8 cellular contexts compared by ENCODE assay signal in genomic region chr20:33685328-33686007, GRCh38. TPM values are rescaled to one million over a fixed set of nuclear protein-coding genes. Genes with fewer than 3 reads are reported as not detected.
DNase-seq lines count a peak whose midpoint lies in the region; TF ChIP-seq lines count a peak whose summit lies in the region.

No MANE protein-coding gene starts in this region.

- no peaks in the 10 kb centered on the region for H3K27me3 ChIP-seq in H9 (ENCODE audit: insufficient read depth, low read length)

- peak overlapping the region; percentile 5 for H3K18ac ChIP-seq in H9 (ENCODE audit: insufficient read length, low read depth, low read length)

- no CpG with 5 or more reads among the region's 39 CpGs for WGBS in H9 (ENCODE audit: extremely low coverage, insufficient read length, low lambda C conversion rate)

- H4K8ac ChIP-seq in H9 (replicated peaks; ENCODE audit: insufficient read length, low read depth, low read length) = no peak overlapping the region

- no peak overlapping the region for H3T11ph ChIP-seq in H9 (ENCODE audit: low read length)

- no peak overlapping the region for H2AFZ ChIP-seq in H9 (ENCODE audit: low read length)

- H3K79me2 ChIP-seq in H9 (ENCODE audit: insufficient read depth, low read length) = peaks cover 7% of the 10 kb centered on the region; the same call in 1 of the 2 replicates

- H4K20me1 ChIP-seq in H9 (ENCODE audit: control insufficient read depth, insufficient read depth, insufficient read length) = no peaks in the 10 kb centered on the region

- H3K9me3 Mint-ChIP-seq in H9 (no peaks in the 10 kb centered on the region), endothelial cell (ENCODE audit: unreplicated experiment) (no peaks in the 10 kb centered on the region), osteocyte (ENCODE audit: unreplicated experiment) (no peaks in the 10 kb centered on the region)

- H3K27ac ChIP-seq in H9 (ENCODE audit: insufficient read length, low read depth, low read length) = no peak overlapping the region

- no peak overlapping the region for H2BK12ac ChIP-seq in H9 (ENCODE audit: insufficient read length, low read depth, low read length)

- H4K5ac ChIP-seq in H9 (ENCODE audit: insufficient read length, low read depth, low read length) = no peak overlapping the region

- H3K9ac ChIP-seq in H9 (ENCODE audit: extremely low read depth, insufficient read length, low read length) = peak overlapping the region; percentile 53

- H3K9me3 ChIP-seq in H9 (ENCODE audit: control insufficient read depth, low read depth, low read length) = no peaks in the 10 kb centered on the region

- H3K36me3 Mint-ChIP-seq in H9 (ENCODE audit: insufficient read depth in 1 of 3, low read depth in 3 of 3) = peaks cover 1 to 21% (median 6%) of the 10 kb centered on the region in 3 experiments; a peak in 5 of 7 replicates
- H3K36me3 Mint-ChIP-seq in endothelial cell (ENCODE audit: low read depth, unreplicated experiment) = no peaks in the 10 kb centered on the region
- no peaks in the 10 kb centered on the region for H3K36me3 Mint-ChIP-seq in osteocyte (ENCODE audit: unreplicated experiment)

- peak overlapping the region; percentile 67 for H3K4me2 ChIP-seq in H9 (ENCODE audit: insufficient read depth, insufficient read length, low read length)

- no peaks in the 10 kb centered on the region for H3K79me1 ChIP-seq in H9 (ENCODE audit: insufficient read depth, low read depth, low read length, poor library complexity, severe bottlenecking)

- H3K27me3 Mint-ChIP-seq in H9 (ENCODE audit: low read depth) (peaks cover 39% of the 10 kb centered on the region), endothelial cell (ENCODE audit: unreplicated experiment) (peaks cover 3% of the 10 kb centered on the region), osteocyte (ENCODE audit: unreplicated experiment) (no peaks in the 10 kb centered on the region)

- TF ChIP-seq CTCF in H9 (conservative IDR thresholded peaks at IDR 0.05) = 0 out of 3 replicates have a peak, but pooled peaks have one; percentile 8
- no peak for TF ChIP-seq CTCF in endothelial cell (IDR thresholded peaks at IDR 0.05; ENCODE audit: unreplicated experiment)
- TF ChIP-seq CTCF in osteocyte (IDR thresholded peaks at IDR 0.05) = no peak

- H3K4me3 Mint-ChIP-seq in H9 (peak overlapping the region; percentile 86 to 92), endothelial cell (ENCODE audit: unreplicated experiment) (peak overlapping the region; percentile 83), osteocyte (ENCODE audit: unreplicated experiment) (peak overlapping the region; percentile 64)

- H2BK5ac ChIP-seq in H9 (ENCODE audit: insufficient read length, low read length) = no peak overlapping the region

- H3K27ac Mint-ChIP-seq in H9 = peak overlapping the region; percentile 76 to 95 (median 94); a peak in 4 of 7 replicates
- no peak overlapping the region for H3K27ac Mint-ChIP-seq in endothelial cell (ENCODE audit: unreplicated experiment)
- peak overlapping the region; percentile 50 for H3K27ac Mint-ChIP-seq in osteocyte (ENCODE audit: unreplicated experiment)

- no peak overlapping the region for H4K91ac ChIP-seq in H9 (ENCODE audit: insufficient read length, low read depth, low read length)

- H3K4ac ChIP-seq in H9 (ENCODE audit: low read depth, low read length) = no peak overlapping the region

- no peaks in the 10 kb centered on the region for H3K4me1 ChIP-seq in H9 (ENCODE audit: insufficient read depth, low read length)

- peak overlapping the region; percentile 51 for H3K14ac ChIP-seq in H9 (ENCODE audit: insufficient read depth, low read length)

- no peak overlapping the region for H2BK20ac ChIP-seq in H9 (ENCODE audit: low read depth, low read length, poor library complexity, severe bottlenecking)

- H3K4me1 Mint-ChIP-seq in H9 (peaks cover 31 to 35% of the 10 kb centered on the region in 2 experiments), endothelial cell (ENCODE audit: unreplicated experiment) (peaks cover 7% of the 10 kb centered on the region), osteocyte (ENCODE audit: unreplicated experiment) (peaks cover 34% of the 10 kb centered on the region)

- peaks cover 10% of the 10 kb centered on the region for H3K23me2 ChIP-seq in H9 (ENCODE audit: insufficient read length, low read depth, low read length, poor library complexity, severe bottlenecking)

- no peak overlapping the region for H3K23ac ChIP-seq in H9 (ENCODE audit: insufficient read length, low read depth, low read length)

- no peak overlapping the region for H2BK15ac ChIP-seq in H9 (ENCODE audit: low read depth, low read length)

- no peak overlapping the region for H2AK5ac ChIP-seq in H9 (ENCODE audit: insufficient read length, low read length)

- no peak overlapping the region for H2BK120ac ChIP-seq in H9 (ENCODE audit: low read depth, low read length, poor library complexity, severe bottlenecking)

- peak; percentile 86 for DNase-seq in activated CD8-positive, alpha-beta memory T cell treated with anti-CD3 and anti-CD28 coated beads for 24 hours
- DNase-seq in activated CD8-positive, alpha-beta memory T cell treated with anti-CD3 and anti-CD28 coated beads, Interleukin-2, amount 50 U/mL, for 4 hours = no peak
- peak; percentile 82 for DNase-seq in H9
- peak; percentile 53 for DNase-seq in M059J (ENCODE audit: low read depth)
- peak; percentile 44 for DNase-seq in T-helper 22 cell (ENCODE audit: low read depth)
- no peak for DNase-seq in endothelial cell (ENCODE audit: low spot score)
- no peak for DNase-seq in osteocyte (ENCODE audit: extremely low spot score, unreplicated experiment)
- DNase-seq in pons (ENCODE audit: low spot score) = no peak

- no peak overlapping the region for H3K56ac ChIP-seq in H9 (ENCODE audit: insufficient read length, low read depth, low read length)

RNA-seq across cellular contexts. Expression of gene E2F1, which starts 0.7 kb away (rescaled TPM):
- total RNA-seq in H9 (2021) (57.9 and 58.7 TPM in 2 replicates), endothelial cell (ENCODE audit: unreplicated experiment) (6.7 TPM), osteocyte (5.6 and 6.3 TPM in 2 replicates)
- total RNA-seq in M059J (2014; rRNA removed; shearing (Covaris generic)) = 46.3 and 67.8 TPM in 2 replicates

RNA-seq across cellular contexts. Expression of gene NECAB3, which starts 11.2 kb away (rescaled TPM):
- total RNA-seq in H9 (2021) = 51.5 and 57.7 TPM in 2 replicates
- total RNA-seq in M059J (2014; rRNA removed; shearing (Covaris generic)) = 32.0 and 60.5 TPM in 2 replicates
- 9.8 TPM for total RNA-seq in endothelial cell (ENCODE audit: unreplicated experiment)
- 29.1 and 30.0 TPM in 2 replicates for total RNA-seq in osteocyte

RNA-seq across cellular contexts. Expression of gene ACTL10, which starts 18.7 kb away (rescaled TPM):
- 0.46 and 0.55 TPM in 2 replicates for total RNA-seq in H9 (2021)
- not detected in 2 replicates for total RNA-seq in M059J (2014; rRNA removed; shearing (Covaris generic))
- total RNA-seq in endothelial cell (ENCODE audit: unreplicated experiment) = not detected
- total RNA-seq in osteocyte = 0.52 and 0.54 TPM in 2 replicates

RNA-seq across cellular contexts. Expression of gene C20orf144, which starts 23.3 kb away (rescaled TPM):
- total RNA-seq in H9 (2021) (0.24 and 0.26 TPM in 2 replicates), endothelial cell (ENCODE audit: unreplicated experiment) (not detected), osteocyte (0.13 and 0.37 TPM in 2 replicates)
- total RNA-seq in M059J (2014; rRNA removed; shearing (Covaris generic)) = 0.12 TPM in 1 of 2 replicates, not detected in the other

RNA-seq across cellular contexts. Expression of gene PXMP4, which starts 34.6 kb away (rescaled TPM):
- total RNA-seq in H9 (2021) = 4.5 and 5.7 TPM in 2 replicates
- total RNA-seq in M059J (2014; rRNA removed; shearing (Covaris generic)) = 15.6 and 18.0 TPM in 2 replicates
- total RNA-seq in endothelial cell (ENCODE audit: unreplicated experiment) = 6.0 TPM
- total RNA-seq in osteocyte = 2.1 and 3.4 TPM in 2 replicates

Comparison
In these comparisons a context has a peak if more than half of its experiments do, and no peak if none do; other contexts are left out.
1. DNase-seq: peak in activated CD8-positive, alpha-beta memory T cell treated with anti-CD3 and anti-CD28 coated beads for 24 hours (single experiment), H9 (single experiment), M059J (single experiment) and T-helper 22 cell (single experiment); none in activated CD8-positive, alpha-beta memory T cell treated with anti-CD3 and anti-CD28 coated beads, Interleukin-2, amount 50 U/mL, for 4 hours (single experiment), endothelial cell (single experiment), osteocyte (single experiment) and pons (single experiment).
2. Peak in every context shown above with its lines, with median percentiles within 50 percentile points of each other: H3K4me3 Mint-ChIP-seq.